1 cellular context compared by ENCODE assay signal in the genomic region with DNA sequence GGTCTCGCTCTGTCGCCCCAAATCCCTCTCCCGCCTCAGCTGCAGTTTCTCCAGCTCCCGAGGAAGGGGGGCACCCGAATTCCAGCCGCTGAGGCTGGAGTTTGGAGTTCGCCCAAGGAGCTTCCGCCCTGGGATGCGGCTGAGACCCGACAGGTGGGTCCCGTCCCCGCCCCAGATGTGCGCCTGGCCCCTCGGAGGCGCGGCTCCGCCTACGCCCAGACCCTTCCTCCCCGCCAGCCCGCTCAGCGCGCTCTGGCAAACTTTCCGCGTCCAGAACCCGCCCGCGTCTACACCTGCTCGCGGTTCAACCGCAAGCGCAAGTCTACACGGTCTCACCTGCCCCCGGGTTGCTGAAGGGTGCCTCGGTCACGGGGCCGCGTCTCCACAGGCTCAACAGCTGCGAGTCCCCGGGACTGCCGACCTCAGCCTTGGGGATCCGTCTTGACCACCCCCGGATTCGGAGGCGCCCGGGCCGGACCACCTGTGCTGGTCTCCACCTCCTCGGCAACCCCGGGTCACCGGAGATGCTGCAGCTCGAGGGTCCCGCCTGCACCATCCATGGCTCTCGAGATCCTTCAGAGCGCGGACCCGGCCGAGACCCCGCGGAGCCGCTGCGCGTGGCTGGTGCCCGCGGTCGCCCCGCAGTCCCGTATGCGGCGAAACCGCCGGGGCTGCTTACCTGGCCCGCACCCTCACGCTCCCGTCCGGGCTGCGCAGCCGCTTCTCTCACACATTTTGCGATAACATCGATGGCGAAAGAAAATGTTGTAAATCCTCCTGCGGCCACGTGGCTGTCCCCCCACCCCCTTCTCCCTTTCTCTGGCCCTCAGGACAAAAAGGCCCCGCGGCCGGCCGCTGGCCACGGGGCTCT.
TF ChIP-seq lines count a peak whose summit lies in the region.

No MANE protein-coding gene starts in this region.

TF ChIP-seq in HEK293, 187 proteins besides CTCF, POLR2A, EP300 and RAD21 (continued from another document and continues in another):
- TF ChIP-seq, protein P1, sequence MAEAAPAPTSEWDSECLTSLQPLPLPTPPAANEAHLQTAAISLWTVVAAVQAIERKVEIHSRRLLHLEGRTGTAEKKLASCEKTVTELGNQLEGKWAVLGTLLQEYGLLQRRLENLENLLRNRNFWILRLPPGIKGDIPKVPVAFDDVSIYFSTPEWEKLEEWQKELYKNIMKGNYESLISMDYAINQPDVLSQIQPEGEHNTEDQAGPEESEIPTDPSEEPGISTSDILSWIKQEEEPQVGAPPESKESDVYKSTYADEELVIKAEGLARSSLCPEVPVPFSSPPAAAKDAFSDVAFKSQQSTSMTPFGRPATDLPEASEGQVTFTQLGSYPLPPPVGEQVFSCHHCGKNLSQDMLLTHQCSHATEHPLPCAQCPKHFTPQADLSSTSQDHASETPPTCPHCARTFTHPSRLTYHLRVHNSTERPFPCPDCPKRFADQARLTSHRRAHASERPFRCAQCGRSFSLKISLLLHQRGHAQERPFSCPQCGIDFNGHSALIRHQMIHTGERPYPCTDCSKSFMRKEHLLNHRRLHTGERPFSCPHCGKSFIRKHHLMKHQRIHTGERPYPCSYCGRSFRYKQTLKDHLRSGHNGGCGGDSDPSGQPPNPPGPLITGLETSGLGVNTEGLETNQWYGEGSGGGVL (tag by site-specific recombination; IDR thresholded peaks at IDR 0.05): no peak; the same call in none of the 2 replicates
- TF ChIP-seq BCL11A (tag by site-specific recombination; IDR thresholded peaks at IDR 0.05; ENCODE audit: low read depth) (peak; percentile 27; the same call in 1 of the 2 replicates), ZNF324 (tag by site-specific recombination; IDR thresholded peaks at IDR 0.05) (no peak), ZNF623 (tag by site-specific recombination; IDR thresholded peaks at IDR 0.05) (no peak), ZNF707 (tag by site-specific recombination; IDR thresholded peaks at IDR 0.05) (no peak), KLF7 (tag by site-specific recombination; IDR thresholded peaks at IDR 0.05; ENCODE audit: borderline replicate concordance) (no peak), ZIC2 (tag by site-specific recombination; IDR thresholded peaks at IDR 0.05) (no peak; the same call in 1 of the 2 replicates), ZNF157 (tag by site-specific recombination; IDR thresholded peaks at IDR 0.05) (no peak), ZNF473 (tag by site-specific recombination; IDR thresholded peaks at IDR 0.05) (no peak), ZNF571 (tag by site-specific recombination; IDR thresholded peaks at IDR 0.05) (no peak), ZNF311 (tag by site-specific recombination; IDR thresholded peaks at IDR 0.05; ENCODE audit: borderline replicate concordance) (no peak), ZNF10 (tag by site-specific recombination; IDR thresholded peaks at IDR 0.05) (no peak), IKZF3 (tag by site-specific recombination; IDR thresholded peaks at IDR 0.05) (peak; percentile 50; the same call in 1 of the 2 replicates), ZNF16 (tag by site-specific recombination; IDR thresholded peaks at IDR 0.05; ENCODE audit: low read depth) (0 out of 2 replicates have a peak, but pooled peaks have one; percentile 26), ZNF24 (tag by site-specific recombination; IDR thresholded peaks at IDR 0.05) (peak; percentile 47; the same call in 1 of the 2 replicates), ZNF610 (tag by site-specific recombination; IDR thresholded peaks at IDR 0.05; ENCODE audit: borderline replicate concordance) (0 out of 2 replicates have a peak, but pooled peaks have one; percentile 30), ZNF558 (tag by site-specific recombination; IDR thresholded peaks at IDR 0.05) (no peak), KLF1 (tag by site-specific recombination; IDR thresholded peaks at IDR 0.05) (peak; percentile 93), ZNF548 (tag by site-specific recombination; IDR thresholded peaks at IDR 0.05) (no peak), ZNF791 (tag by site-specific recombination; IDR thresholded peaks at IDR 0.05) (no peak), SCRT2 (tag by site-specific recombination; IDR thresholded peaks at IDR 0.05) (peak; percentile 92), ZFP3 (tag by site-specific recombination; IDR thresholded peaks at IDR 0.05; ENCODE audit: low read depth) (no peak), YY1 (tag by site-specific recombination; IDR thresholded peaks at IDR 0.05) (no peak), ZNF501 (tag by site-specific recombination; IDR thresholded peaks at IDR 0.05) (peak; percentile 54; the same call in 1 of the 2 replicates)
- TF ChIP-seq, protein P2, sequence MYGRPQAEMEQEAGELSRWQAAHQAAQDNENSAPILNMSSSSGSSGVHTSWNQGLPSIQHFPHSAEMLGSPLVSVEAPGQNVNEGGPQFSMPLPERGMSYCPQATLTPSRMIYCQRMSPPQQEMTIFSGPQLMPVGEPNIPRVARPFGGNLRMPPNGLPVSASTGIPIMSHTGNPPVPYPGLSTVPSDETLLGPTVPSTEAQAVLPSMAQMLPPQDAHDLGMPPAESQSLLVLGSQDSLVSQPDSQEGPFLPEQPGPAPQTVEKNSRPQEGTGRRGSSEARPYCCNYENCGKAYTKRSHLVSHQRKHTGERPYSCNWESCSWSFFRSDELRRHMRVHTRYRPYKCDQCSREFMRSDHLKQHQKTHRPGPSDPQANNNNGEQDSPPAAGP (tag by site-specific recombination; IDR thresholded peaks at IDR 0.05): peak; percentile 62; the same call in 1 of the 2 replicates
- TF ChIP-seq, protein P3, sequence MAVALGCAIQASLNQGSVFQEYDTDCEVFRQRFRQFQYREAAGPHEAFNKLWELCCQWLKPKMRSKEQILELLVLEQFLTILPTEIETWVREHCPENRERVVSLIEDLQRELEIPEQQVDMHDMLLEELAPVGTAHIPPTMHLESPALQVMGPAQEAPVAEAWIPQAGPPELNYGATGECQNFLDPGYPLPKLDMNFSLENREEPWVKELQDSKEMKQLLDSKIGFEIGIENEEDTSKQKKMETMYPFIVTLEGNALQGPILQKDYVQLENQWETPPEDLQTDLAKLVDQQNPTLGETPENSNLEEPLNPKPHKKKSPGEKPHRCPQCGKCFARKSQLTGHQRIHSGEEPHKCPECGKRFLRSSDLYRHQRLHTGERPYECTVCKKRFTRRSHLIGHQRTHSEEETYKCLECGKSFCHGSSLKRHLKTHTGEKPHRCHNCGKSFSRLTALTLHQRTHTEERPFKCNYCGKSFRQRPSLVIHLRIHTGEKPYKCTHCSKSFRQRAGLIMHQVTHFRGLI (tag by site-specific recombination; IDR thresholded peaks at IDR 0.05): peak; percentile 58; the same call in 1 of the 2 replicates
- TF ChIP-seq, protein P4, sequence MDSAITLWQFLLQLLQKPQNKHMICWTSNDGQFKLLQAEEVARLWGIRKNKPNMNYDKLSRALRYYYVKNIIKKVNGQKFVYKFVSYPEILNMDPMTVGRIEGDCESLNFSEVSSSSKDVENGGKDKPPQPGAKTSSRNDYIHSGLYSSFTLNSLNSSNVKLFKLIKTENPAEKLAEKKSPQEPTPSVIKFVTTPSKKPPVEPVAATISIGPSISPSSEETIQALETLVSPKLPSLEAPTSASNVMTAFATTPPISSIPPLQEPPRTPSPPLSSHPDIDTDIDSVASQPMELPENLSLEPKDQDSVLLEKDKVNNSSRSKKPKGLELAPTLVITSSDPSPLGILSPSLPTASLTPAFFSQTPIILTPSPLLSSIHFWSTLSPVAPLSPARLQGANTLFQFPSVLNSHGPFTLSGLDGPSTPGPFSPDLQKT (IDR thresholded peaks at IDR 0.05; ENCODE audit: borderline replicate concordance, low read depth, low read length): no peak
- TF ChIP-seq, protein P5, sequence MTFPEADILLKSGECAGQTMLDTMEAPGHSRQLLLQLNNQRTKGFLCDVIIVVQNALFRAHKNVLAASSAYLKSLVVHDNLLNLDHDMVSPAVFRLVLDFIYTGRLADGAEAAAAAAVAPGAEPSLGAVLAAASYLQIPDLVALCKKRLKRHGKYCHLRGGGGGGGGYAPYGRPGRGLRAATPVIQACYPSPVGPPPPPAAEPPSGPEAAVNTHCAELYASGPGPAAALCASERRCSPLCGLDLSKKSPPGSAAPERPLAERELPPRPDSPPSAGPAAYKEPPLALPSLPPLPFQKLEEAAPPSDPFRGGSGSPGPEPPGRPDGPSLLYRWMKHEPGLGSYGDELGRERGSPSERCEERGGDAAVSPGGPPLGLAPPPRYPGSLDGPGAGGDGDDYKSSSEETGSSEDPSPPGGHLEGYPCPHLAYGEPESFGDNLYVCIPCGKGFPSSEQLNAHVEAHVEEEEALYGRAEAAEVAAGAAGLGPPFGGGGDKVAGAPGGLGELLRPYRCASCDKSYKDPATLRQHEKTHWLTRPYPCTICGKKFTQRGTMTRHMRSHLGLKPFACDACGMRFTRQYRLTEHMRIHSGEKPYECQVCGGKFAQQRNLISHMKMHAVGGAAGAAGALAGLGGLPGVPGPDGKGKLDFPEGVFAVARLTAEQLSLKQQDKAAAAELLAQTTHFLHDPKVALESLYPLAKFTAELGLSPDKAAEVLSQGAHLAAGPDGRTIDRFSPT (tag by site-specific recombination; IDR thresholded peaks at IDR 0.05): peak; percentile 61; the same call in 1 of the 2 replicates
- TF ChIP-seq, protein P6, sequence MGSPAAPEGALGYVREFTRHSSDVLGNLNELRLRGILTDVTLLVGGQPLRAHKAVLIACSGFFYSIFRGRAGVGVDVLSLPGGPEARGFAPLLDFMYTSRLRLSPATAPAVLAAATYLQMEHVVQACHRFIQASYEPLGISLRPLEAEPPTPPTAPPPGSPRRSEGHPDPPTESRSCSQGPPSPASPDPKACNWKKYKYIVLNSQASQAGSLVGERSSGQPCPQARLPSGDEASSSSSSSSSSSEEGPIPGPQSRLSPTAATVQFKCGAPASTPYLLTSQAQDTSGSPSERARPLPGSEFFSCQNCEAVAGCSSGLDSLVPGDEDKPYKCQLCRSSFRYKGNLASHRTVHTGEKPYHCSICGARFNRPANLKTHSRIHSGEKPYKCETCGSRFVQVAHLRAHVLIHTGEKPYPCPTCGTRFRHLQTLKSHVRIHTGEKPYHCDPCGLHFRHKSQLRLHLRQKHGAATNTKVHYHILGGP (tag by site-specific recombination; IDR thresholded peaks at IDR 0.05): no peak
- TF ChIP-seq, protein P7, sequence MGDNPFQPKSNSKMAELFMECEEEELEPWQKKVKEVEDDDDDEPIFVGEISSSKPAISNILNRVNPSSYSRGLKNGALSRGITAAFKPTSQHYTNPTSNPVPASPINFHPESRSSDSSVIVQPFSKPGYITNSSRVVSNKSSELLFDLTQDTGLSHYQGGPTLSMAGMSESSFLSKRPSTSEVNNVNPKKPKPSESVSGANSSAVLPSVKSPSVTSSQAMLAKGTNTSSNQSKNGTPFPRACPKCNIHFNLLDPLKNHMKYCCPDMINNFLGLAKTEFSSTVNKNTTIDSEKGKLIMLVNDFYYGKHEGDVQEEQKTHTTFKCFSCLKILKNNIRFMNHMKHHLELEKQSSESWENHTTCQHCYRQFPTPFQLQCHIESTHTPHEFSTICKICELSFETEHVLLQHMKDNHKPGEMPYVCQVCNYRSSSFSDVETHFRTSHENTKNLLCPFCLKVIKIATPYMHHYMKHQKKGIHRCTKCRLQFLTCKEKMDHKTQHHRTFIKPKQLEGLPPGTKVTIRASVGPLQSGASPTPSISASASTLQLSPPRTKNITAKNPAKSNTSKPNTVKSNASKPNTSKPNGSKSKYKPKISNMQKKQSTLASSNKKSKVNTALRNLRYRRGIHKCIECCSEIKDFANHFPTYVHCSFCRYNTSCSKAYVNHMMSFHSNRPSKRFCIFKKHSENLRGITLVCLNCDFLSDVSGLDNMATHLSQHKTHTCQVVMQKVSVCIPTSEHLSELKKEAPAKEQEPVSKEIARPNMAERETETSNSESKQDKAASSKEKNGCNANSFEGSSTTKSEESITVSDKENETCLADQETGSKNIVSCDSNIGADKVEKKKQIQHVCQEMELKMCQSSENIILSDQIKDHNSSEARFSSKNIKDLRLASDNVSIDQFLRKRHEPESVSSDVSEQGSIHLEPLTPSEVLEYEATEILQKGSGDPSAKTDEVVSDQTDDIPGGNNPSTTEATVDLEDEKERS (tag by site-specific recombination; IDR thresholded peaks at IDR 0.05): no peak
- TF ChIP-seq, protein P8, sequence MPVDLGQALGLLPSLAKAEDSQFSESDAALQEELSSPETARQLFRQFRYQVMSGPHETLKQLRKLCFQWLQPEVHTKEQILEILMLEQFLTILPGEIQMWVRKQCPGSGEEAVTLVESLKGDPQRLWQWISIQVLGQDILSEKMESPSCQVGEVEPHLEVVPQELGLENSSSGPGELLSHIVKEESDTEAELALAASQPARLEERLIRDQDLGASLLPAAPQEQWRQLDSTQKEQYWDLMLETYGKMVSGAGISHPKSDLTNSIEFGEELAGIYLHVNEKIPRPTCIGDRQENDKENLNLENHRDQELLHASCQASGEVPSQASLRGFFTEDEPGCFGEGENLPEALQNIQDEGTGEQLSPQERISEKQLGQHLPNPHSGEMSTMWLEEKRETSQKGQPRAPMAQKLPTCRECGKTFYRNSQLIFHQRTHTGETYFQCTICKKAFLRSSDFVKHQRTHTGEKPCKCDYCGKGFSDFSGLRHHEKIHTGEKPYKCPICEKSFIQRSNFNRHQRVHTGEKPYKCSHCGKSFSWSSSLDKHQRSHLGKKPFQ (tag by site-specific recombination; IDR thresholded peaks at IDR 0.05): no peak
- TF ChIP-seq, protein P9, sequence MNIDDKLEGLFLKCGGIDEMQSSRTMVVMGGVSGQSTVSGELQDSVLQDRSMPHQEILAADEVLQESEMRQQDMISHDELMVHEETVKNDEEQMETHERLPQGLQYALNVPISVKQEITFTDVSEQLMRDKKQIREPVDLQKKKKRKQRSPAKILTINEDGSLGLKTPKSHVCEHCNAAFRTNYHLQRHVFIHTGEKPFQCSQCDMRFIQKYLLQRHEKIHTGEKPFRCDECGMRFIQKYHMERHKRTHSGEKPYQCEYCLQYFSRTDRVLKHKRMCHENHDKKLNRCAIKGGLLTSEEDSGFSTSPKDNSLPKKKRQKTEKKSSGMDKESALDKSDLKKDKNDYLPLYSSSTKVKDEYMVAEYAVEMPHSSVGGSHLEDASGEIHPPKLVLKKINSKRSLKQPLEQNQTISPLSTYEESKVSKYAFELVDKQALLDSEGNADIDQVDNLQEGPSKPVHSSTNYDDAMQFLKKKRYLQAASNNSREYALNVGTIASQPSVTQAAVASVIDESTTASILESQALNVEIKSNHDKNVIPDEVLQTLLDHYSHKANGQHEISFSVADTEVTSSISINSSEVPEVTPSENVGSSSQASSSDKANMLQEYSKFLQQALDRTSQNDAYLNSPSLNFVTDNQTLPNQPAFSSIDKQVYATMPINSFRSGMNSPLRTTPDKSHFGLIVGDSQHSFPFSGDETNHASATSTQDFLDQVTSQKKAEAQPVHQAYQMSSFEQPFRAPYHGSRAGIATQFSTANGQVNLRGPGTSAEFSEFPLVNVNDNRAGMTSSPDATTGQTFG (tag by site-specific recombination; IDR thresholded peaks at IDR 0.05; ENCODE audit: borderline replicate concordance): no peak
- TF ChIP-seq, protein P10, sequence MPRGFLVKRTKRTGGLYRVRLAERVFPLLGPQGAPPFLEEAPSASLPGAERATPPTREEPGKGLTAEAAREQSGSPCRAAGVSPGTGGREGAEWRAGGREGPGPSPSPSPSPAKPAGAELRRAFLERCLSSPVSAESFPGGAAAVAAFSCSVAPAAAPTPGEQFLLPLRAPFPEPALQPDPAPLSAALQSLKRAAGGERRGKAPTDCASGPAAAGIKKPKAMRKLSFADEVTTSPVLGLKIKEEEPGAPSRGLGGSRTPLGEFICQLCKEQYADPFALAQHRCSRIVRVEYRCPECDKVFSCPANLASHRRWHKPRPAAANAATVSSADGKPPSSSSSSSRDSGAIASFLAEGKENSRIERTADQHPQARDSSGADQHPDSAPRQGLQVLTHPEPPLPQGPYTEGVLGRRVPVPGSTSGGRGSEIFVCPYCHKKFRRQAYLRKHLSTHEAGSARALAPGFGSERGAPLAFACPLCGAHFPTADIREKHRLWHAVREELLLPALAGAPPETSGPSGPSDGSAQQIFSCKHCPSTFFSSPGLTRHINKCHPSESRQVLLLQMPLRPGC (tag by site-specific recombination; IDR thresholded peaks at IDR 0.05): no peak
